Comparison of ENCODE assay signal across 22 cellular contexts in the genomic region with DNA sequence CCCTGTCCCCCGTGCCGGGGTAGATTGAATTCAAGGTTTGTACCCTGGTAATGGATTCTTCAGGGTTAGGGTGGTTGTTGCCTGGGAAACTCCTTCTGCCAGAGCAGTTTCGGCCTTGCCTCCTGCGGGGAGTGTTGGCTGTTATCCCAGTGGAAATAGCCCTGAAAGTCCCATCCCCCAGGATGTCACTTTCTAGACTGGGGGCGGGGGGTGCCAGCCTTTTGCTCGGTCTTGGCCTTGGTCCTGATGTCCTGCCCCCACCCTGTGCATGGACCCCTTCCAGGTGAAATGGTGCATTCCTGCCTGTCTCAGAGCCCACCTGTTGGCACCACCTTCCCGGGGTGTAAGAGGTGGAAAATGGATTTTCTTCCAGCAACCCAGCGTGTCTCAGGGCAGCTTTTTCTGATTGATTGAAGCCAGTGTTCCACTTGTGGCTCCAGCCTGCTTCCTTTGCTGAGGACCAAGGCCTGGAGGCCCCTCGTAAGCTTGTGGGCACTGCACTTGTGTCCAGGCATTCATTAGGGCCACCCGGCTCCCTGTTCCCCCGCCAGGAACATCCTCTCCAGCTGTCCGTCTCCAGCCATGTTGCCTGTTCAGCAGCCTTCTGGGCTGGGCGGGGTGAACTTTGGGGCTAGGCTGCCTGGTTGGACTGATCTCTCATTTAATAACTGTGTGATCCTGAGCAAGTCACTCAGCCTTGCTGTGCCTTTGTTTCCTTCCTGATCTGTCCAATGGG. TPM values are rescaled to one million over a fixed set of nuclear protein-coding genes. Genes with fewer than 3 reads are reported as not detected.
DNase-seq lines count a peak whose midpoint lies in the region; ATAC-seq and TF ChIP-seq lines count a peak whose summit lies in the region.
"Had no signal": no experiment of that assay in that cellular context is flagged by ENCODE, and none has a peak within 500 bp of the region (broad histone marks: within the 10 kb centered on the region; RNA-seq: fewer than 3 reads in every experiment).

No MANE protein-coding gene starts in this region.

- no peak overlapping the region for H3K4me3 Mint-ChIP-seq in activated T-helper 17 cell treated with anti-CD3 and anti-CD28 coated beads, Interleukin-2, amount 50 U/mL, for 72 hours
- H3K4me3 Mint-ChIP-seq in natural killer cell treated with Interleukin-12 subunit alpha and Interleukin-12 subunit beta and Interleukin-15 and Interleukin-18, amount 100 ng/mL, for 72 hours: no peak overlapping the region
- H3K4me3 Mint-ChIP-seq: CD4-positive, CD25-positive, alpha-beta regulatory T cell; natural killer cell; WTC11 had no signal

- no peaks in the 10 kb centered on the region for H3K36me3 Mint-ChIP-seq in activated T-helper 17 cell treated with anti-CD3 and anti-CD28 coated beads, Interleukin-2, amount 50 U/mL, for 72 hours (ENCODE audit: low read depth)
- H3K36me3 Mint-ChIP-seq in natural killer cell treated with Interleukin-12 subunit alpha and Interleukin-12 subunit beta and Interleukin-15 and Interleukin-18, amount 100 ng/mL, for 72 hours: no peaks in the 10 kb centered on the region
- H3K36me3 Mint-ChIP-seq: CD4-positive, CD25-positive, alpha-beta regulatory T cell; natural killer cell had no signal

- H3K9me3 Mint-ChIP-seq in activated T-helper 17 cell treated with anti-CD3 and anti-CD28 coated beads, Interleukin-2, amount 50 U/mL, for 72 hours: no peaks in the 10 kb centered on the region
- no peaks in the 10 kb centered on the region for H3K9me3 Mint-ChIP-seq in natural killer cell treated with Interleukin-12 subunit alpha and Interleukin-12 subunit beta and Interleukin-15 and Interleukin-18, amount 100 ng/mL, for 72 hours
- H3K9me3 Mint-ChIP-seq: CD4-positive, CD25-positive, alpha-beta regulatory T cell; natural killer cell had no signal

- TF ChIP-seq CTCF in body of pancreas (IDR thresholded peaks at IDR 0.05) (no peak), BE2C (IDR thresholded peaks at IDR 0.05; ENCODE audit: low read depth, low read length) (no peak)

- no peak overlapping the region for H3K27ac ChIP-seq in body of pancreas
- H3K27ac ChIP-seq: heart left ventricle, KMS-11, sigmoid colon had no signal

- peak; percentile 38 for ATAC-seq in body of pancreas
- no peak for ATAC-seq in activated T-helper 17 cell treated with anti-CD3 and anti-CD28 coated beads, Interleukin-2, amount 50 U/mL, for 72 hours (replicated peaks)
- ATAC-seq in natural killer cell treated with Interleukin-12 subunit alpha and Interleukin-12 subunit beta and Interleukin-15 and Interleukin-18, amount 100 ng/mL, for 72 hours: no peak
- ATAC-seq: HCT116, heart left ventricle, left lobe of liver, natural killer cell, WTC11 had no signal

- H3K4me1 Mint-ChIP-seq in activated T-helper 17 cell treated with anti-CD3 and anti-CD28 coated beads, Interleukin-2, amount 50 U/mL, for 72 hours: no peaks in the 10 kb centered on the region
- H3K4me1 Mint-ChIP-seq in natural killer cell treated with Interleukin-12 subunit alpha and Interleukin-12 subunit beta and Interleukin-15 and Interleukin-18, amount 100 ng/mL, for 72 hours (ENCODE audit: low read depth in 2 of 2): no peaks in the 10 kb centered on the region
- H3K4me1 Mint-ChIP-seq: CD4-positive, CD25-positive, alpha-beta regulatory T cell; natural killer cell; WTC11 had no signal

- H3K27ac Mint-ChIP-seq in activated T-helper 17 cell treated with anti-CD3 and anti-CD28 coated beads, Interleukin-2, amount 50 U/mL, for 72 hours: no peak overlapping the region
- no peak overlapping the region for H3K27ac Mint-ChIP-seq in natural killer cell treated with Interleukin-12 subunit alpha and Interleukin-12 subunit beta and Interleukin-15 and Interleukin-18, amount 100 ng/mL, for 72 hours
- H3K27ac Mint-ChIP-seq: CD4-positive, CD25-positive, alpha-beta regulatory T cell; natural killer cell; WTC11 had no signal

- H3K9me3 ChIP-seq in body of pancreas (no peaks in the 10 kb centered on the region), BE2C (no peaks in the 10 kb centered on the region)
- H3K9me3 ChIP-seq: sigmoid colon had no signal

- H3K4me1 ChIP-seq in body of pancreas: peaks cover 6% of the 10 kb centered on the region
- H3K4me1 ChIP-seq in BE2C: no peaks in the 10 kb centered on the region
- H3K4me1 ChIP-seq: heart left ventricle, sigmoid colon had no signal

- H3K36me3 ChIP-seq in body of pancreas (replicated peaks in 1 of 2; ENCODE audit: insufficient read depth in 1 of 2, low read depth in 2 of 2) (no peaks in the 10 kb centered on the region), BE2C (0 out of 2 replicates have a peak, but pooled peaks cover 5% of the 10 kb centered on the region)
- H3K36me3 ChIP-seq: heart left ventricle, sigmoid colon had no signal

- TF ChIP-seq POLR2A in body of pancreas (IDR thresholded peaks at IDR 0.05): no peak

- H3K4me3 ChIP-seq in body of pancreas (no peak overlapping the region), BE2C (ENCODE audit: low read depth, low read length) (no peak overlapping the region)
- H3K4me3 ChIP-seq: heart left ventricle, sigmoid colon had no signal

- DNase-seq in DMS79 (lab: John Stamatoyannopoulos, UW): peak; percentile 85
- peak; percentile 38 for DNase-seq in NCI-H2107 (lab: John Stamatoyannopoulos, UW)
- DNase-seq in body of pancreas: no peak
- DNase-seq in myocyte (ENCODE audit: low read depth): peak; percentile 54
- no peak for DNase-seq in BE2C
- no peak for DNase-seq in superior temporal gyrus (ENCODE audit: extremely low spot score)
- no peak for DNase-seq in natural killer cell treated with Interleukin-12 subunit alpha and Interleukin-12 subunit beta and Interleukin-15 and Interleukin-18, amount 100 ng/mL, for 72 hours (ENCODE audit: low spot score)
- DNase-seq: activated CD4-positive, alpha-beta T cell treated with anti-CD3 and anti-CD28 coated beads, Interleukin-2, amount 50 U/mL, for 4 hours; activated effector memory CD4-positive, alpha-beta T cell treated with anti-CD3 and anti-CD28 coated beads, Interleukin-2, amount 50 U/mL, for 16 hours; CD4-positive, CD25-positive, alpha-beta regulatory T cell; heart left ventricle; natural killer cell; NCI-H1930; NCI-H526; sigmoid colon; stimulated activated CD8-positive, alpha-beta memory T cell treated with anti-CD3 and anti-CD28 coated beads, Interleukin-4, amount 100 ng/mL, for 48 hours; T-helper 9 cell had no signal

- 46 to 54% methylated on average over 13 of the region's 13 CpGs for WGBS in body of pancreas, 2 donors

- H3K27me3 ChIP-seq in body of pancreas (no peaks in the 10 kb centered on the region), BE2C (no peaks in the 10 kb centered on the region)

- intact Hi-C loops in body of pancreas (cut with DNase I): no loop called here

- no peaks in the 10 kb centered on the region for H3K27me3 Mint-ChIP-seq in activated T-helper 17 cell treated with anti-CD3 and anti-CD28 coated beads, Interleukin-2, amount 50 U/mL, for 72 hours
- H3K27me3 Mint-ChIP-seq in natural killer cell treated with Interleukin-12 subunit alpha and Interleukin-12 subunit beta and Interleukin-15 and Interleukin-18, amount 100 ng/mL, for 72 hours: no peaks in the 10 kb centered on the region
- H3K27me3 Mint-ChIP-seq: CD4-positive, CD25-positive, alpha-beta regulatory T cell had no signal

RNA-seq across cellular contexts. Expression of a gene that starts 25.6 kb away (rescaled TPM):
- total RNA-seq in body of pancreas (1 to 10 TPM in 1 of 2 donors, not detected in 1; 3.6 TPM), myocyte (0.11 TPM in 1 of 2 replicates, not detected in the other)
- 0.06 TPM for polyA plus RNA-seq in myocyte (2012)
- polyA plus RNA-seq in BE2C (2012; ENCODE audit: insufficient read depth, insufficient read length, low read depth): 26.1 TPM
- under 1 TPM; 0.16 to 0.39 TPM for total RNA-seq in activated T-helper 17 cell treated with anti-CD3 and anti-CD28 coated beads, Interleukin-2, amount 50 U/mL, for 72 hours
- under 1 TPM in 1 of 2 donors, not detected in 1; 0.59 TPM for total RNA-seq in natural killer cell treated with Interleukin-12 subunit alpha and Interleukin-12 subunit beta and Interleukin-15 and Interleukin-18, amount 100 ng/mL, for 72 hours
- total RNA-seq: CD4-positive, CD25-positive, alpha-beta regulatory T cell; left lobe of liver; natural killer cell had no signal
- polyA plus RNA-seq: CD4-positive, CD25-positive, alpha-beta regulatory T cell had no signal

Comparison
In these comparisons a context has a peak if more than half of its experiments do, and no peak if none do; other contexts are left out.
1. DNase-seq: peak in DMS79 (single experiment), NCI-H2107 (single experiment) and myocyte (single experiment); none in body of pancreas (0 of 4), BE2C (single experiment), superior temporal gyrus (single experiment) and natural killer cell treated with Interleukin-12 subunit alpha and Interleukin-12 subunit beta and Interleukin-15 and Interleukin-18, amount 100 ng/mL, for 72 hours (single experiment).